In genomic region chr19:21610787-21611186, GRCh38 we compare ENCODE assay signal across 1 cellular context.
TF ChIP-seq lines count a peak whose summit lies in the region.

No MANE protein-coding gene starts in this region.

TF ChIP-seq in K562, 482 proteins besides CTCF, POLR2A, EP300 and RAD21 (continued from another document and continues in another):
- TF ChIP-seq CEBPZ (IDR thresholded peaks at IDR 0.05; ENCODE audit: borderline replicate concordance, low read depth, low read length) (no peak), PATZ1 (CRISPR knock-in tag; IDR thresholded peaks at IDR 0.05; ENCODE audit: borderline replicate concordance) (no peak), ZNF354B (CRISPR knock-in tag; IDR thresholded peaks at IDR 0.05) (no peak), ZNF146 (CRISPR knock-in tag; IDR thresholded peaks at IDR 0.05; ENCODE audit: unreplicated experiment) (no peak), SMAD1 (IDR thresholded peaks at IDR 0.05; ENCODE audit: low read depth, low read length, partially characterized antibody) (no peak), MEF2D (tag; conservative IDR thresholded peaks at IDR 0.05; ENCODE audit: low read depth) (peak; percentile 36; the same call in 1 of the 2 replicates), NFIX (CRISPR knock-in tag; IDR thresholded peaks at IDR 0.05; ENCODE audit: low read depth) (no peak), MAFK (IDR thresholded peaks at IDR 0.05; ENCODE audit: low read length) (no peak), GABPA (tag; conservative IDR thresholded peaks at IDR 0.05; ENCODE audit: low read depth) (no peak), ZNF239 (CRISPR knock-in tag; IDR thresholded peaks at IDR 0.05) (peak; percentile 70), SMAD3 (CRISPR knock-in tag; conservative IDR thresholded peaks at IDR 0.05) (peak; percentile 92), TAF1 (IDR thresholded peaks at IDR 0.05; ENCODE audit: control insufficient read depth, extremely low read depth, insufficient read depth, low read length, severe bottlenecking) (no peak), ZNF518B (CRISPR knock-in tag; IDR thresholded peaks at IDR 0.05) (no peak), ZNF277 (CRISPR knock-in tag; IDR thresholded peaks at IDR 0.05; ENCODE audit: borderline replicate concordance) (no peak), L3MBTL2 (IDR thresholded peaks at IDR 0.05) (no peak), FOSL1 (tag; conservative IDR thresholded peaks at IDR 0.05) (no peak), ZBTB49 (CRISPR knock-in tag; IDR thresholded peaks at IDR 0.05; ENCODE audit: borderline replicate concordance) (no peak), OTX1 (CRISPR knock-in tag; IDR thresholded peaks at IDR 0.05) (no peak), ZNF609 (CRISPR knock-in tag; IDR thresholded peaks at IDR 0.05; ENCODE audit: borderline replicate concordance) (no peak), PHF21A (IDR thresholded peaks at IDR 0.05; ENCODE audit: borderline replicate concordance, low read depth) (no peak), NCOR1 (IDR thresholded peaks at IDR 0.05) (no peak), TARDBP (IDR thresholded peaks at IDR 0.05) (no peak), BCLAF1 (IDR thresholded peaks at IDR 0.05; ENCODE audit: borderline replicate concordance in 1 of 2, control insufficient read depth in 1 of 2, low read depth in 2 of 2, low read length in 1 of 2) (no peak), ZZZ3 (IDR thresholded peaks at IDR 0.05) (no peak), CREB3L1 (IDR thresholded peaks at IDR 0.05; ENCODE audit: borderline replicate concordance, low read depth) (no peak), PHB2 (IDR thresholded peaks at IDR 0.05; ENCODE audit: low read depth) (no peak), IRF1 (CRISPR knock-in tag; IDR thresholded peaks at IDR 0.05; ENCODE audit: borderline replicate concordance) (no peak), ADNP (tag; IDR thresholded peaks at IDR 0.05) (no peak), ZBTB2 (IDR thresholded peaks at IDR 0.05) (no peak), ZNF766 (CRISPR knock-in tag; conservative IDR thresholded peaks at IDR 0.05) (peak; percentile 89; the same call in 1 of the 2 replicates)
